ENCODE assay signal across 20 cellular contexts in the genomic region with DNA sequence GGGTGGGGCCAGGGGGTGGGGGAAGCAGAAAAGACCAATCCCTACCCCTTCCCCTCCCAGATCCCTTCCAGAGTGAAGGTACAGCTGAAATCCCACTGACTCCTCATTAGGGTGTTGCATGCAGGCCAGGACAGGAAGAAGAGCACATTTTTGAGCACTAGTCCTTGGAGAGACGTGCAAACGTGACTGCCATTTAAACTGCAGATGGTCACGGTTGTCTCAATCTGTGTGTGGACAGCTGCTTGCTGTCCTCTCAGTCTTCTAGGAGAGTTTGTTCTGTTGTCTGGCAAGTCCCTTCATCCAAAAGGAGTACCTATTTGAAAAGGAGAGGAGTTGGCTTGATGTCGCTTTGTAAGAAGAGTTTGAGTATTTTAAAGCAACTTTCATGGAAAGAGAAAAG.
A peak's percentile ranks its signal among the peaks of the same experiment; 100 is the strongest.
DNase-seq lines count a peak whose midpoint lies in the region; ATAC-seq and TF ChIP-seq lines count a peak whose summit lies in the region.
"Had no signal": no experiment of that assay in that cellular context is flagged by ENCODE, and none has a peak within 500 bp of the region (broad histone marks: within the 10 kb centered on the region; RNA-seq: fewer than 3 reads in every experiment).

No MANE protein-coding gene starts in this region.

- ATAC-seq in HG02884 (IDR thresholded peaks at IDR 0.05; ENCODE audit: unreplicated experiment): no peak
- ATAC-seq: SK-N-SH treated with all-trans-retinoic acid at 6 μM for 48 hours, T-helper 17 cell had no signal

- peaks cover 11% of the 10 kb centered on the region for H3K4me1 Mint-ChIP-seq in glutamatergic neuron (ENCODE audit: low read depth, unreplicated experiment)
- H3K4me1 Mint-ChIP-seq: T-helper 17 cell had no signal

- H3K4me3 Mint-ChIP-seq in glutamatergic neuron (ENCODE audit: unreplicated experiment): no peak overlapping the region
- H3K4me3 Mint-ChIP-seq: CD4-positive, CD25-positive, alpha-beta regulatory T cell; H9; T-helper 17 cell had no signal

- H3K27ac Mint-ChIP-seq in glutamatergic neuron (ENCODE audit: unreplicated experiment): peak overlapping the region; percentile 92
- H3K27ac Mint-ChIP-seq: CD4-positive, CD25-positive, alpha-beta regulatory T cell; H9; T-helper 17 cell had no signal

- DNase-seq in NCI-H1417 (lab: John Stamatoyannopoulos, UW) (peak in 2 of 3 experiments; percentile 12 to 27), NCI-H1417 treated with DMSO at 0.1 percent for 48 hours (lab: John Stamatoyannopoulos, UW) (no peak), DMS53 treated with DMSO at 0.1 percent for 48 hours (lab: John Stamatoyannopoulos, UW; ENCODE audit: unreplicated experiment) (peak; percentile 90), NCI-H774 (lab: John Stamatoyannopoulos, UW) (peak; percentile 39), glutamatergic neuron (peak; percentile 58), ACHN (no peak), activated T-cell treated with anti-CD3 and anti-CD28 coated beads for 4 hours (no peak)
- DNase-seq: CD4-positive, CD25-positive, alpha-beta regulatory T cell; H9; KBM-7; MV-4-11; NCI-H1436; NCI-H1930; NCI-H2107; OCI-M1; Peyer's patch; T-helper 17 cell; T1000 had no signal

- peaks cover 4% of the 10 kb centered on the region for H3K27me3 Mint-ChIP-seq in glutamatergic neuron (ENCODE audit: unreplicated experiment)

- no peaks in the 10 kb centered on the region for H3K36me3 Mint-ChIP-seq in glutamatergic neuron (ENCODE audit: unreplicated experiment)
- H3K36me3 Mint-ChIP-seq: CD4-positive, CD25-positive, alpha-beta regulatory T cell had no signal

- in situ Hi-C loops in ACHN (cut with HindIII; ENCODE audit: low pct_ligation_motif_present, low pct_unique_long_range_greater_than_20kb, low sequenced_read_pairs): no loop called here

- H3K9me3 Mint-ChIP-seq in glutamatergic neuron (ENCODE audit: unreplicated experiment): peaks cover 5% of the 10 kb centered on the region
- H3K9me3 Mint-ChIP-seq: H9 had no signal

- TF ChIP-seq CTCF in glutamatergic neuron (IDR thresholded peaks at IDR 0.05; ENCODE audit: partially characterized antibody, unreplicated experiment): no peak

Comparison
In these comparisons a context has a peak if more than half of its experiments do, and no peak if none do; other contexts are left out.
1. DNase-seq: peak in NCI-H1417 (2 of 3), DMS53 treated with DMSO at 0.1 percent for 48 hours (single experiment), NCI-H774 (single experiment) and glutamatergic neuron (single experiment); none in NCI-H1417 treated with DMSO at 0.1 percent for 48 hours (single experiment), ACHN (single experiment) and activated T-cell treated with anti-CD3 and anti-CD28 coated beads for 4 hours (single experiment).